Comparison of ENCODE assay signal across 27 cellular contexts in the genomic region with DNA sequence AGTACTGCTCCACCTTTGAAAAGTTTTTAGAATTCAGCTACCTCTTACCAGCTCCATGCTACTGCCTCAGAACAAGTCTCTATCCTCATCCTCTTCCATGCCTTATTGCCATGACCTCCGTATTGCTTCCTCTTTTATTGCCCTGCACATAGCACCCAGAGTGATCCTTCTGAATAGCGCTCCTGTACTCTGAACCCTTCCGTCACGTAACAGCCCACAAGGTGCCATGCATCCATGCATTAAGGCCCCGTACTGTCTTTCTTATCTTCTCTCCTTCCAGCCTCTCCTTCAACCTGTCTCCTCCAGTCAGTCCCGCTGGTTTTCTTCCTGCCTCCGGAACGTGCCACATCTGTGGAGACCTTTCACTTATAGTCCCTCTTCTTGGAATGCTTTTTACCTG.
"Had no signal": no experiment of that assay in that cellular context is flagged by ENCODE, and none has a peak within 500 bp of the region (broad histone marks: within the 10 kb centered on the region; RNA-seq: fewer than 3 reads in every experiment).

No MANE protein-coding gene starts in this region.

- H3K4me3 Mint-ChIP-seq: effector memory CD8-positive, alpha-beta T cell; immature natural killer cell; natural killer cell; stimulated activated memory B cell treated with anti-CD40 and anti-IgM and Interleukin-4, amounts not matched to agents 10 μg/mL and 1 μg/mL and 100 μg/mL, for 72 hours had no signal

- H3K4me1 ChIP-seq: esophagus squamous epithelium, heart right ventricle, lower lobe of right lung, parathyroid adenoma, testis, tibial artery, upper lobe of right lung, uterus had no signal

- H3K27me3 ChIP-seq: esophagus squamous epithelium, heart right ventricle, testis, tibial artery, upper lobe of right lung, uterus had no signal

- H3K27ac ChIP-seq: esophagus squamous epithelium, heart right ventricle, lower lobe of right lung, parathyroid adenoma, testis, tibial artery, upper lobe of right lung, uterus had no signal

- H3K27ac Mint-ChIP-seq: effector memory CD8-positive, alpha-beta T cell; immature natural killer cell; natural killer cell; progenitor cell of endocrine pancreas; stimulated activated memory B cell treated with anti-CD40 and anti-IgM and Interleukin-4, amounts not matched to agents 10 μg/mL and 1 μg/mL and 100 μg/mL, for 72 hours had no signal

- H3K79me2 ChIP-seq: parathyroid adenoma had no signal

- H3K9me3 ChIP-seq: esophagus squamous epithelium, heart right ventricle, lower lobe of right lung, testis, tibial artery, upper lobe of right lung, uterus had no signal

- H3K4me1 Mint-ChIP-seq: immature natural killer cell; natural killer cell; stimulated activated memory B cell treated with anti-CD40 and anti-IgM and Interleukin-4, amounts not matched to agents 10 μg/mL and 1 μg/mL and 100 μg/mL, for 72 hours had no signal

- DNase-seq: cortex of kidney; effector memory CD8-positive, alpha-beta T cell; erythroblast; esophagus squamous epithelium; foreskin melanocyte; glutamatergic neuron; heart right ventricle; hypothalamus; immature natural killer cell; islet precursor cell; kidney glomerular epithelial cell; left ventricle myocardium superior; lower lobe of right lung; natural killer cell; stimulated activated CD4-positive, alpha-beta T cell treated with anti-CD3 and anti-CD28 coated beads, Interleukin-2, amount 100 ng/mL, for 24 hours; stimulated activated CD4-positive, alpha-beta T cell treated with anti-CD3 and anti-CD28 coated beads, Interleukin-4, amount 100 ng/mL, for 4 hours; stimulated activated naive CD8-positive, alpha-beta T cell treated with anti-CD3 and anti-CD28 coated beads, Interleukin-15, Interleukin-2, amounts not matched to agents 100 U/mL and 50 U/mL, for 24 hours; substantia nigra; testis; tibial artery; upper lobe of right lung; uterus had no signal

- ATAC-seq: effector memory CD8-positive, alpha-beta T cell; heart right ventricle; left ventricle myocardium superior; lower lobe of right lung; natural killer cell; sciatic nerve; stimulated activated memory B cell treated with anti-CD40 and anti-IgM and Interleukin-4, amounts not matched to agents 10 μg/mL and 1 μg/mL and 100 μg/mL, for 72 hours; stimulated activated naive CD8-positive, alpha-beta T cell treated with anti-CD3 and anti-CD28 coated beads, Interleukin-15, Interleukin-2, amounts not matched to agents 100 U/mL and 50 U/mL, for 24 hours; upper lobe of right lung had no signal

- H3K27me3 Mint-ChIP-seq: effector memory CD8-positive, alpha-beta T cell; stimulated activated memory B cell treated with anti-CD40 and anti-IgM and Interleukin-4, amounts not matched to agents 10 μg/mL and 1 μg/mL and 100 μg/mL, for 72 hours had no signal

- H3K4me3 ChIP-seq: esophagus squamous epithelium, heart right ventricle, lower lobe of right lung, testis, tibial artery, upper lobe of right lung, uterus had no signal

- H2AFZ ChIP-seq: parathyroid adenoma had no signal

- H3K36me3 Mint-ChIP-seq: natural killer cell; stimulated activated memory B cell treated with anti-CD40 and anti-IgM and Interleukin-4, amounts not matched to agents 10 μg/mL and 1 μg/mL and 100 μg/mL, for 72 hours had no signal

- H3K36me3 ChIP-seq: esophagus squamous epithelium, heart right ventricle, lower lobe of right lung, tibial artery, upper lobe of right lung, uterus had no signal

- H3K9me3 Mint-ChIP-seq: stimulated activated memory B cell treated with anti-CD40 and anti-IgM and Interleukin-4, amounts not matched to agents 10 μg/mL and 1 μg/mL and 100 μg/mL, for 72 hours had no signal

- FAIRE-seq: endometrium had no signal
